ENCODE assay signal across 8 cellular contexts in the genomic region with DNA sequence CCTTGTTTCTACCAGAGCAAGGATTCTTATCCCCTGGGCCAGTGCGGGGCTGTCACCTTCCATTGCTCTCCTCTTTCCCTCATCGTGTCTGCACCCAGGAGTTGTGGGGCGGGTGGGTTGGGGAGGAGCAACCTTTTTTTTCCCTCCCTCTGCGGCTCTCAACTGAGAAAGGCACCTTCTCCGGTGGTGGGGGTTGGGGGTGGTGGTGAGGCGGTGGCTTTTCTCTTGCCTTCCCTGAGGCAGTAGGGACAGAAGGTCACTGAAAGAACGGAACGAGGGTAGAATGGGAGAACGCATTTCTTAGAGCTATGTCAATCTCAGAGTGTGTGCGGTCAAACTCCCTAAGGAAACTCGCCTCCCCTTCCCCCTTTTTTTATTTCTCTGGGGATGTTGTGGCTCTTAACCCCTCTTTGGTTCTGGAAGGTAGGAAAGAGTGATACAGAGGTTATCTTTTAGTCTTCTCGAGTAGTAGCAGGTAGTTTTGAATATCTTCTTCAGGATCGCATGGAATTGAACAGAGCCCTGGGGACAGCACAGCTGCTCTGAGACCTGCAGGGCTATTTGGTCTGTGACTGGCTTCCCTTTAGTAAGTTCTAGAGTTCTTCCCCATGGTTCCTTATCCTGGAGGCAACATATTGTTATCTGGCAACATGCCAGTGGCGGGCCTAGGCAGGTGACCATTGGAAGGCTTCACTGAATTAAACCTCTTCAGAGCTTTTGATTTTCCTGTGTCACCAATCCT. TPM values are rescaled to one million over a fixed set of nuclear protein-coding genes. Genes with fewer than 3 reads are reported as not detected.
DNase-seq lines count a peak whose midpoint lies in the region; ATAC-seq and TF ChIP-seq lines count a peak whose summit lies in the region.

No MANE protein-coding gene starts in this region.

- 1 to 2% methylated on average over 14 of the region's 14 CpGs for WGBS in thyroid gland, 2 donors

- H3K4me3 Mint-ChIP-seq in activated T-helper 2 cell treated with anti-CD3 and anti-CD28 coated beads, Interferon-gamma antibody, Interleukin-2, Interleukin-4, amounts not matched to agents 10 μg/mL and 5 μg/mL and 100 μg/mL, durations not matched to agents 14 hours and 24 hours and 36 hours (ENCODE audit: low read depth) = peak overlapping the region; percentile 91

- H3K27me3 ChIP-seq in HCT116 (ENCODE audit: insufficient read depth, low read length) = no peaks in the 10 kb centered on the region
- H3K27me3 ChIP-seq in Panc1 (ENCODE audit: control insufficient read depth, insufficient read depth, low read length) = no peaks in the 10 kb centered on the region
- no peaks in the 10 kb centered on the region for H3K27me3 ChIP-seq in neuron (ENCODE audit: insufficient read depth, low read length)
- H3K27me3 ChIP-seq in thyroid gland = no peaks in the 10 kb centered on the region

- H3K79me2 ChIP-seq in HCT116 (ENCODE audit: insufficient read depth, low read length) = peaks cover 76% of the 10 kb centered on the region

- peaks cover 6 to 8% of the 10 kb centered on the region in 2 experiments; a peak in 2 of 4 replicates for H3K36me3 ChIP-seq in HCT116 (ENCODE audit: control insufficient read depth in 1 of 2, insufficient read depth in 2 of 2, low read length in 2 of 2)
- H3K36me3 ChIP-seq in Panc1 (ENCODE audit: control insufficient read depth, insufficient read depth, low read length) = peaks cover 17% of the 10 kb centered on the region
- H3K36me3 ChIP-seq in neuron (ENCODE audit: insufficient read depth, low read length) = no peaks in the 10 kb centered on the region
- no peaks in the 10 kb centered on the region for H3K36me3 ChIP-seq in thyroid gland

- no peaks in the 10 kb centered on the region for H3K9me3 Mint-ChIP-seq in activated T-helper 2 cell treated with anti-CD3 and anti-CD28 coated beads, Interferon-gamma antibody, Interleukin-2, Interleukin-4, amounts not matched to agents 10 μg/mL and 5 μg/mL and 100 μg/mL, durations not matched to agents 14 hours and 24 hours and 36 hours

- peak; percentile 31 for DNase-seq in Ammon's horn (ENCODE audit: low spot score)
- DNase-seq in HCT116 (ENCODE audit: low read depth, low spot score) = peak; percentile 16
- no peak for DNase-seq in Panc1 (ENCODE audit: low read depth, low spot score)
- peak; percentile 36 for DNase-seq in activated T-helper 2 cell treated with anti-CD3 and anti-CD28 coated beads, Interferon-gamma antibody, Interleukin-2, Interleukin-4, amounts not matched to agents 10 μg/mL and 5 μg/mL and 100 μg/mL, durations not matched to agents 14 hours and 24 hours and 36 hours (ENCODE audit: low spot score)
- peak; percentile 36 for DNase-seq in fibroblast of the aortic adventitia (ENCODE audit: low read depth)
- DNase-seq in thyroid gland = peak; percentile 58 to 61

- BruUV-seq in HCT116 (replicated peaks; lab: Mats Ljungman, UMichigan) = TSS peak; percentile 54
- TSS peak; percentile 79 for BruUV-seq in Panc1 (replicated peaks; lab: Mats Ljungman, UMichigan)

- H2AFZ ChIP-seq in HCT116 (ENCODE audit: low read depth, low read length, poor library complexity, severe bottlenecking) (no peak overlapping the region), neuron (ENCODE audit: low read depth, low read length) (no peak overlapping the region)

- intact Hi-C loops in HCT116 (cut with micrococcal nuclease) = no loop called here
- intact Hi-C loops in Panc1 (cut with micrococcal nuclease; ENCODE audit: unreplicated experiment) = no loop called here
- intact Hi-C loops in activated T-helper 2 cell treated with anti-CD3 and anti-CD28 coated beads, Interferon-gamma antibody, Interleukin-2, Interleukin-4, amounts not matched to agents 10 μg/mL and 5 μg/mL and 100 μg/mL, durations not matched to agents 14 hours and 24 hours and 36 hours (cut with micrococcal nuclease) = loop anchor here (2.0 kb wide), 1 partner anchor 14 kb away; no protein-coding TSS in a partner anchor
- intact Hi-C loops in thyroid gland (cut with DNase I) = loop anchor here (10.0 kb wide), 1 partner anchor 84 kb away; a partner anchor contains a TSS

- H3K9me3 ChIP-seq in HCT116 (ENCODE audit: control insufficient read depth in 1 of 2, insufficient read depth in 1 of 2, low read depth in 1 of 2, low read length in 2 of 2) = no peaks in the 10 kb centered on the region
- H3K9me3 ChIP-seq in Panc1 (ENCODE audit: control insufficient read depth, insufficient read depth, low read depth, low read length) = no peaks in the 10 kb centered on the region
- H3K9me3 ChIP-seq in neuron (ENCODE audit: low read length) = no peaks in the 10 kb centered on the region
- no peaks in the 10 kb centered on the region for H3K9me3 ChIP-seq in thyroid gland

- CTCF ChIA-PET in HCT116 (lab: Charles Lee) (no interaction called here), Panc1 (lab: Charles Lee) (no interaction called here)

- TF ChIP-seq RAD21 in HCT116 (IDR thresholded peaks at IDR 0.05; ENCODE audit: low read depth) = no peak

- peak overlapping the region; percentile 94 for H3K27ac ChIP-seq in HCT116 (ENCODE audit: low read depth, low read length)
- peak overlapping the region; percentile 99 for H3K27ac ChIP-seq in Panc1 (ENCODE audit: low read length)
- peak overlapping the region; percentile 98 to 99 (median 98) for H3K27ac ChIP-seq in thyroid gland

- POLR2A ChIA-PET in HCT116 (lab: Charles Lee) (interaction anchor here (1.6 to 2.4 kb wide), 2 partner anchors 13 to 22 kb away, joined by 7 to 8 read pairs; no protein-coding TSS in a partner anchor), Panc1 (lab: Charles Lee) (no interaction called here)

- H3K4me1 ChIP-seq in HCT116 (ENCODE audit: control insufficient read depth in 1 of 2, insufficient read depth in 2 of 2, low read length in 2 of 2) (peaks cover 19 to 32% of the 10 kb centered on the region in 2 experiments), Panc1 (ENCODE audit: control insufficient read depth, insufficient read depth, low read length) (peaks cover 30% of the 10 kb centered on the region), neuron (ENCODE audit: insufficient read depth, low read length) (peaks cover 36% of the 10 kb centered on the region), thyroid gland (peaks cover 39 to 44% of the 10 kb centered on the region in 2 donors)

- H3K9me2 ChIP-seq in HCT116 (ENCODE audit: insufficient read depth) = no peaks in the 10 kb centered on the region

- H3K4me3 ChIP-seq in HCT116 (replicated peaks in 1 of 2; ENCODE audit: low read depth in 1 of 2, low read length in 2 of 2) = peak overlapping the region; percentile 85 to 95
- H3K4me3 ChIP-seq in Panc1 (ENCODE audit: low read depth in 2 of 2, low read length in 2 of 2) = peak overlapping the region; percentile 91 to 98
- H3K4me3 ChIP-seq in fibroblast of the aortic adventitia (ENCODE audit: low read depth, low read length) = peak overlapping the region; percentile 92
- H3K4me3 ChIP-seq in neuron (ENCODE audit: low read length) = peak overlapping the region; percentile 75
- H3K4me3 ChIP-seq in thyroid gland (replicated peaks in 1 of 3) = peak overlapping the region in 2 of 3 donors; percentile 92 to 95

- peaks cover 46% of the 10 kb centered on the region for H3K4me1 Mint-ChIP-seq in activated T-helper 2 cell treated with anti-CD3 and anti-CD28 coated beads, Interferon-gamma antibody, Interleukin-2, Interleukin-4, amounts not matched to agents 10 μg/mL and 5 μg/mL and 100 μg/mL, durations not matched to agents 14 hours and 24 hours and 36 hours (ENCODE audit: low read depth)

- peaks cover 38% of the 10 kb centered on the region; the same call in 1 of the 2 replicates for H4K20me1 ChIP-seq in HCT116 (ENCODE audit: insufficient read depth)

- in situ Hi-C loops in Panc1 (cut with HindIII; ENCODE audit: low pct_unique_long_range_greater_than_20kb, low sequenced_read_pairs) = no loop called here

- ATAC-seq in HCT116 = peak; percentile 42
- ATAC-seq in Panc1 = peak; percentile 26; the same call in 1 of the 2 replicates
- no peak for ATAC-seq in HG03139 (IDR thresholded peaks at IDR 0.05; ENCODE audit: unreplicated experiment)

- RAD21 ChIA-PET in HCT116 (lab: Charles Lee; ENCODE audit: low non-redundant PET in 1 of 2, low total read pairs in 2 of 2, uncharacterized antibody in 2 of 2, unreplicated experiment in 2 of 2) = no interaction called here

- H3K27me3 Mint-ChIP-seq in activated T-helper 2 cell treated with anti-CD3 and anti-CD28 coated beads, Interferon-gamma antibody, Interleukin-2, Interleukin-4, amounts not matched to agents 10 μg/mL and 5 μg/mL and 100 μg/mL, durations not matched to agents 14 hours and 24 hours and 36 hours (ENCODE audit: low read depth) = no peaks in the 10 kb centered on the region

- no peak for TF ChIP-seq POLR2A in HCT116 (IDR thresholded peaks at IDR 0.05; ENCODE audit: borderline replicate concordance, extremely low read depth, insufficient read depth, insufficient read length)
- TF ChIP-seq POLR2A in thyroid gland (IDR thresholded peaks at IDR 0.05) = peak in 1 of 2 donors; percentile 7

- H3K9ac ChIP-seq in HCT116 (ENCODE audit: low read length) = peak overlapping the region; percentile 98

- no peak for TF ChIP-seq CTCF in HCT116 (IDR thresholded peaks at IDR 0.05 in 2 of 3, conservative IDR thresholded peaks at IDR 0.05 in 1 of 3; ENCODE audit: borderline replicate concordance in 1 of 3, insufficient read depth in 1 of 3, low read depth in 2 of 3, low read length in 2 of 3)
- no peak for TF ChIP-seq CTCF in Panc1 (IDR thresholded peaks at IDR 0.05)
- no peak for TF ChIP-seq CTCF in fibroblast of the aortic adventitia (IDR thresholded peaks at IDR 0.05; ENCODE audit: insufficient read depth, low read length)
- no peak for TF ChIP-seq CTCF in thyroid gland (IDR thresholded peaks at IDR 0.05)

- H3K4me2 ChIP-seq in HCT116 (ENCODE audit: low read length) = peak overlapping the region; percentile 82

- H3K36me3 Mint-ChIP-seq in activated T-helper 2 cell treated with anti-CD3 and anti-CD28 coated beads, Interferon-gamma antibody, Interleukin-2, Interleukin-4, amounts not matched to agents 10 μg/mL and 5 μg/mL and 100 μg/mL, durations not matched to agents 14 hours and 24 hours and 36 hours (ENCODE audit: low read depth) = peaks cover 29% of the 10 kb centered on the region

- H3K27ac Mint-ChIP-seq in activated T-helper 2 cell treated with anti-CD3 and anti-CD28 coated beads, Interferon-gamma antibody, Interleukin-2, Interleukin-4, amounts not matched to agents 10 μg/mL and 5 μg/mL and 100 μg/mL, durations not matched to agents 14 hours and 24 hours and 36 hours = peak overlapping the region; percentile 95

RNA-seq across cellular contexts. Expression of a gene that starts 1.0 kb away (rescaled TPM):
- total RNA-seq in HCT116 (2021; ENCODE audit: unreplicated experiment) (351 TPM), Panc1 (2021; ENCODE audit: unreplicated experiment) (221 TPM), fibroblast of the aortic adventitia (ENCODE audit: low replicate concordance) (487 and 798 TPM in 2 replicates), thyroid gland (100 to 1,000 TPM; 250 to 474 (median 364) TPM)
- polyA plus RNA-seq in HCT116 (2012) = 165 TPM in 2 replicates
- polyA plus RNA-seq in Panc1 (2012; ENCODE audit: insufficient read length) = 110 TPM
- 188 and 193 TPM in 2 replicates for total RNA-seq in activated T-helper 2 cell treated with anti-CD3 and anti-CD28 coated beads, Interferon-gamma antibody, Interleukin-2, Interleukin-4, amounts not matched to agents 10 μg/mL and 5 μg/mL and 100 μg/mL, durations not matched to agents 14 hours and 24 hours and 36 hours

RNA-seq across cellular contexts. Expression of a gene that starts 55.3 kb away (rescaled TPM):
- total RNA-seq in HCT116 (2021; ENCODE audit: unreplicated experiment) = 58.7 TPM
- 28.1 and 38.5 TPM in 2 replicates for polyA plus RNA-seq in HCT116 (2012)
- 16.2 TPM for total RNA-seq in Panc1 (2021; ENCODE audit: unreplicated experiment)
- polyA plus RNA-seq in Panc1 (2012; ENCODE audit: insufficient read length) = 13.0 TPM
- 16.7 and 18.2 TPM in 2 replicates for total RNA-seq in activated T-helper 2 cell treated with anti-CD3 and anti-CD28 coated beads, Interferon-gamma antibody, Interleukin-2, Interleukin-4, amounts not matched to agents 10 μg/mL and 5 μg/mL and 100 μg/mL, durations not matched to agents 14 hours and 24 hours and 36 hours
- total RNA-seq in fibroblast of the aortic adventitia (ENCODE audit: low replicate concordance) = 57.2 and 68.5 TPM in 2 replicates
- 10 to 100 TPM; 47.8 to 65.4 (median 59.7) TPM for total RNA-seq in thyroid gland

Comparison
In these comparisons a context has a peak if more than half of its experiments do, and no peak if none do; other contexts are left out.
1. intact Hi-C loops: an anchor here in activated T-helper 2 cell treated with anti-CD3 and anti-CD28 coated beads, Interferon-gamma antibody, Interleukin-2, Interleukin-4, amounts not matched to agents 10 μg/mL and 5 μg/mL and 100 μg/mL, durations not matched to agents 14 hours and 24 hours and 36 hours (2.0 kb wide) and thyroid gland (10.0 kb wide); none called in HCT116 and Panc1.